Comparison of ENCODE assay signal across 8 cellular contexts in genomic region chr10:22712959-22713852, GRCh38. TPM values are rescaled to one million over a fixed set of nuclear protein-coding genes. Genes with fewer than 3 reads are reported as not detected.
A peak's percentile ranks its signal among the peaks of the same experiment; 100 is the strongest.
DNase-seq lines count a peak whose midpoint lies in the region; ATAC-seq and TF ChIP-seq lines count a peak whose summit lies in the region.

No MANE protein-coding gene starts in this region.

- H3K4me3 ChIP-seq in colonic mucosa (peak overlapping the region; percentile 81), lower leg skin (ENCODE audit: low read depth, poor library complexity, severe bottlenecking) (peak overlapping the region; percentile 95)

- H3K27ac ChIP-seq in VCaP (peak overlapping the region; percentile 47; the same call in 1 of the 2 replicates), colonic mucosa (peak overlapping the region; percentile 65)

- peak overlapping the region; percentile 81 to 96 for H3K9ac ChIP-seq in colonic mucosa (ENCODE audit: low read depth in 2 of 2, low read length in 2 of 2)

- intact Hi-C loops in colonic mucosa (cut with DNase I) (loop anchor here (10.0 kb wide), 1 partner anchor 708 kb away; the partner anchor contains the start of gene DNAJC1), lower leg skin (cut with DNase I; ENCODE audit: low total_unique reads) (no loop called here)

- WGBS in lower leg skin, 2 donors = 1% methylated on average over 45 to 69 of the region's 72 CpGs

- ATAC-seq in GM18907 (IDR thresholded peaks at IDR 0.05; ENCODE audit: unreplicated experiment) (peak; percentile 28), HG03460 (IDR thresholded peaks at IDR 0.05; ENCODE audit: unreplicated experiment) (peak; percentile 15)

- no peaks in the 10 kb centered on the region for H3K36me3 ChIP-seq in colonic mucosa

- TF ChIP-seq POLR2A in lower leg skin (IDR thresholded peaks at IDR 0.05) = no peak

- peaks cover 6% of the 10 kb centered on the region for H3K4me1 ChIP-seq in colonic mucosa

- no peaks in the 10 kb centered on the region for H3K27me3 ChIP-seq in colonic mucosa

- no peaks in the 10 kb centered on the region for H3K9me3 ChIP-seq in colonic mucosa

- DNase-seq in 8988T = peak; percentile 24
- DNase-seq in colonic mucosa = peak; percentile 30
- peak in 1 of 2 donors; percentile 88 for DNase-seq in lower leg skin (ENCODE audit: low spot score in 2 of 2)
- peak; percentile 48 for DNase-seq in stimulated activated CD8-positive, alpha-beta memory T cell treated with anti-CD3 and anti-CD28 coated beads, Interleukin-4, amount 100 ng/mL, for 48 hours
- DNase-seq in NCI-H1092 (lab: John Stamatoyannopoulos, UW) = no peak

- TF ChIP-seq CTCF in VCaP (conservative IDR thresholded peaks at IDR 0.05) (no peak), colonic mucosa (IDR thresholded peaks at IDR 0.05) (no peak), lower leg skin (IDR thresholded peaks at IDR 0.05) (no peak)

RNA-seq across cellular contexts. Expression of gene PIP4K2A, which starts 1.2 kb away (rescaled TPM):
- total RNA-seq in colonic mucosa = 10 to 100 TPM; 12.1 to 14.9 TPM
- total RNA-seq in lower leg skin = 10 to 100 TPM in 1 of 4 donors, 1 to 10 TPM in 3; 2.3 to 12.4 (median 6.6) TPM
